Comparison of ENCODE assay signal across 8 cellular contexts in genomic region chr4:26141916-26142638, GRCh38.
DNase-seq lines count a peak whose midpoint lies in the region; ATAC-seq and TF ChIP-seq lines count a peak whose summit lies in the region.

No MANE protein-coding gene starts in this region.

- H3K27me3 ChIP-seq in AG04450 (ENCODE audit: control insufficient read depth, insufficient read depth, low read length) (no peaks in the 10 kb centered on the region), right cardiac atrium (ENCODE audit: control insufficient read depth, insufficient read depth) (no peaks in the 10 kb centered on the region), tibial nerve (no peaks in the 10 kb centered on the region)

- POLR2A ChIA-PET in AG04450 (lab: Yijun Ruan, JAX): interaction anchor here (0.8 to 1.4 kb wide), 4 partner anchors 9 to 58 kb away, joined by 3 to 7 read pairs (median 4); no protein-coding TSS in a partner anchor

- DNase-seq in AG04450 (ENCODE audit: low read depth, low spot score) (peak; percentile 65), SIG-M5 treated with dmso at 0.1 percent for 504 hours (lab: John Stamatoyannopoulos, UW; ENCODE audit: unreplicated experiment) (peak; percentile 57), right cardiac atrium (peak; percentile 34 to 75 (median 60)), tibial nerve (ENCODE audit: low spot score in 2 of 2) (peak; percentile 25 to 45), COLO668 (lab: John Stamatoyannopoulos, UW; ENCODE audit: unreplicated experiment) (no peak), SHP77 treated with DMSO at 0.1 percent for 48 hours (lab: John Stamatoyannopoulos, UW) (no peak), D341Med (ENCODE audit: low spot score) (no peak)

- H3K27ac ChIP-seq in AG04450 (ENCODE audit: low read depth, low read length): peak overlapping the region; percentile 95
- no peak overlapping the region for H3K27ac ChIP-seq in right cardiac atrium (ENCODE audit: low read length)
- peak overlapping the region in 3 of 4 donors; percentile 22 to 70 (median 63) for H3K27ac ChIP-seq in tibial nerve

- TF ChIP-seq CTCF in AG04450 (IDR thresholded peaks at IDR 0.05; ENCODE audit: low read depth, low read length): no peak
- no peak for TF ChIP-seq CTCF in tibial nerve (IDR thresholded peaks at IDR 0.05)

- CTCF ChIA-PET in AG04450 (lab: Charles Lee): interaction anchor here (1.0 to 1.5 kb wide), 2 partner anchors 60 to 154 kb away, joined by 4 to 5 read pairs; no protein-coding TSS in a partner anchor

- intact Hi-C loops in right cardiac atrium (cut with DNase I): no loop called here

- WGBS in right cardiac atrium: 67% methylated on average over 8 of the region's 8 CpGs
- WGBS in tibial nerve, 2 donors: 71 to 76% methylated on average over 8 of the region's 8 CpGs

- no peaks in the 10 kb centered on the region for H3K9me3 ChIP-seq in AG04450 (ENCODE audit: control insufficient read depth, insufficient read depth, low read length)
- no peaks in the 10 kb centered on the region for H3K9me3 ChIP-seq in right cardiac atrium (ENCODE audit: control insufficient read depth, low read length)
- no peaks in the 10 kb centered on the region for H3K9me3 ChIP-seq in tibial nerve

- TF ChIP-seq EP300 in tibial nerve (IDR thresholded peaks at IDR 0.05): peak; percentile 56 to 79

- H3K36me3 ChIP-seq in tibial nerve: no peaks in the 10 kb centered on the region

- TF ChIP-seq POLR2A in tibial nerve (IDR thresholded peaks at IDR 0.05): no peak

- peak; percentile 53 for ATAC-seq in GM21528 (IDR thresholded peaks at IDR 0.05; ENCODE audit: low FRiP score, unreplicated experiment)
- peak; percentile 80 to 82 for ATAC-seq in right cardiac atrium

- H3K4me3 ChIP-seq in AG04450 (ENCODE audit: low read depth, low read length) (no peak overlapping the region), right cardiac atrium (ENCODE audit: low read length) (no peak overlapping the region), tibial nerve (no peak overlapping the region)

- no peaks in the 10 kb centered on the region for H3K4me1 ChIP-seq in right cardiac atrium (ENCODE audit: control insufficient read depth, insufficient read depth, low read length)
- peaks cover 0 to 30% (median 2%) of the 10 kb centered on the region in 4 donors for H3K4me1 ChIP-seq in tibial nerve

Comparison
In these comparisons a context has a peak if more than half of its experiments do, and no peak if none do; other contexts are left out.
1. DNase-seq: peak in AG04450 (single experiment), SIG-M5 treated with dmso at 0.1 percent for 504 hours (single experiment), right cardiac atrium (3 of 3) and tibial nerve (2 of 2); none in COLO668 (single experiment), SHP77 treated with DMSO at 0.1 percent for 48 hours (single experiment) and D341Med (single experiment).